19 cellular contexts compared by ENCODE assay signal in genomic region chr10:50415292-50415691, GRCh38.
"Had no signal": no experiment of that assay in that cellular context is flagged by ENCODE, and none has a peak within 500 bp of the region (broad histone marks: within the 10 kb centered on the region; RNA-seq: fewer than 3 reads in every experiment).

No MANE protein-coding gene starts in this region.

- H3K4me3 Mint-ChIP-seq: activated CD4-positive, alpha-beta memory T cell treated with anti-CD3 and anti-CD28 coated beads for 36 hours; activated CD4-positive, alpha-beta T cell treated with anti-CD3 and anti-CD28 coated beads for 36 hours; activated naive CD8-positive, alpha-beta T cell treated with anti-CD3 and anti-CD28 coated beads for 36 hours; nephron progenitor cell; T-helper 1 cell treated with Interleukin-12 subunit alpha and Interleukin-12 subunit beta and Interleukin-4 antibody, amounts not matched to agents 30 μg/mL and 1 μg/mL, for 36 hours had no signal

- H3K9me3 Mint-ChIP-seq: activated CD4-positive, alpha-beta memory T cell treated with anti-CD3 and anti-CD28 coated beads for 36 hours; activated naive CD8-positive, alpha-beta T cell treated with anti-CD3 and anti-CD28 coated beads for 36 hours; brain; nephron progenitor cell; T-helper 1 cell treated with Interleukin-12 subunit alpha and Interleukin-12 subunit beta and Interleukin-4 antibody, amounts not matched to agents 30 μg/mL and 1 μg/mL, for 36 hours had no signal

- ATAC-seq: activated CD4-positive, alpha-beta T cell treated with anti-CD3 and anti-CD28 coated beads for 36 hours; foreskin keratinocyte; right cardiac atrium had no signal

- H3K27me3 Mint-ChIP-seq: activated CD4-positive, alpha-beta memory T cell treated with anti-CD3 and anti-CD28 coated beads for 36 hours; activated CD4-positive, alpha-beta T cell treated with anti-CD3 and anti-CD28 coated beads for 36 hours; activated naive CD8-positive, alpha-beta T cell treated with anti-CD3 and anti-CD28 coated beads for 36 hours had no signal

- DNase-seq: activated CD4-positive, alpha-beta memory T cell treated with anti-CD3 and anti-CD28 coated beads for 36 hours; activated CD4-positive, alpha-beta T cell treated with anti-CD3 and anti-CD28 coated beads for 36 hours; activated gamma-delta T cell treated with Interleukin-2 at 50 U/mL for 16 hours; activated naive CD8-positive, alpha-beta T cell treated with anti-CD3 and anti-CD28 coated beads for 36 hours; central memory CD4-positive, alpha-beta T cell; effector CD4-positive, alpha-beta T cell; foreskin keratinocyte; glutamatergic neuron; nephron progenitor cell; occipital lobe; right cardiac atrium; stimulated activated CD4-positive, alpha-beta T cell treated with anti-CD3 and anti-CD28 coated beads, Interleukin-15, amount 100 ng/mL, for 24 hours; stimulated activated CD4-positive, alpha-beta T cell treated with anti-CD3 and anti-CD28 coated beads, Interleukin-4, amount 100 ng/mL, for 1 hour; stimulated activated naive CD4-positive, alpha-beta T cell treated with Interleukin-2 at 50 U/mL for 16 hours; transverse colon had no signal

- H3K4me1 ChIP-seq: prostate gland had no signal

- H3K36me3 Mint-ChIP-seq: activated CD4-positive, alpha-beta memory T cell treated with anti-CD3 and anti-CD28 coated beads for 36 hours; activated naive CD8-positive, alpha-beta T cell treated with anti-CD3 and anti-CD28 coated beads for 36 hours; brain had no signal

- H3K27ac Mint-ChIP-seq: activated CD4-positive, alpha-beta memory T cell treated with anti-CD3 and anti-CD28 coated beads for 36 hours; activated CD4-positive, alpha-beta T cell treated with anti-CD3 and anti-CD28 coated beads for 36 hours; activated naive CD8-positive, alpha-beta T cell treated with anti-CD3 and anti-CD28 coated beads for 36 hours; brain; nephron progenitor cell; T-helper 1 cell treated with Interleukin-12 subunit alpha and Interleukin-12 subunit beta and Interleukin-4 antibody, amounts not matched to agents 30 μg/mL and 1 μg/mL, for 36 hours had no signal

- H3K9me3 ChIP-seq: prostate gland, transverse colon had no signal

- H3K27me3 ChIP-seq: foreskin keratinocyte, transverse colon had no signal

- H3K4me3 ChIP-seq: coronary artery, prostate gland, transverse colon had no signal

- H3K27ac ChIP-seq: coronary artery, foreskin keratinocyte, prostate gland, transverse colon had no signal

- H3K36me3 ChIP-seq: prostate gland, transverse colon had no signal
